ENCODE assay signal across 8 cellular contexts in the genomic region with DNA sequence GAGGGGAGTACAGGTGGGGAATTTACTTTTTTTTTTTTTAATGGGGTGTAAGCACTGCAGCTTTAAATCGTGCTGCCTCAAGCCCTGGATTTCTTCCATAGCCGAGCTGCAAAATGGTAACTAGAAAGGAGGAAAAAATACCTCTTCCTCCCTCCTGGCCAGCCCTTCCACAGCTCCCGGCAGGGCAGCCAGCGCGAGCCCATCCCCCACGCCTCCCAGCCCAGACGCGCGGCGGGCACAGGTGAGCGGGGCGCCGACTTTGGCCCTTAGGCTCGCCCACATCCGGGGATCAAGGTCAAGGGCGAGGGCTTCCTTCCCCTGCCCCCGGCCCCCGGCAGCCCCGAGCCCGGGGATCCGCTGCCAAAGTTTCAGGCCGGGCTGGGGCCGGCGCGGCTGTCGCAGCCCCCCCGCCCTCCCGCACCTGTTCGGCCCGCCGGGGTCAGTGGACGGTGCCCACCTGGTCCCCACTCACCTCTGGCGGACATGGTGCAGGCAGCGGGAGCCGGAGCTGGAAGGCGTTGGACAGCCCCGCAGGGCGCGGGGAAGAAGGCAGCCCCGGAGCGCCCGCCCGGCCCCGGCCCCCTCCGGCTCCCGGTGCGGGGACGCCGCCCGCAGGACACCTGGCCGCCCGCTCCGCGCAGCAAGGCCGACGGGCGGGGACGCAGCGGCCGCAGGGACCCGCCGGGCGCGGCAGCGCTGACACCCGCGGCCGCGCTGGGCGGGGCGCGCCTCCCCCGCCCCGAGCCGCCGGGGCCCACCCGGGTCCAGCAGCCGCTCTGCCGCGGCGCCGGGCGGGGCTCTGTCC. TPM values are rescaled to one million over a fixed set of nuclear protein-coding genes. Genes with fewer than 3 reads are reported as not detected.
DNase-seq lines count a peak whose midpoint lies in the region; ATAC-seq and TF ChIP-seq lines count a peak whose summit lies in the region.

No MANE protein-coding gene starts in this region.

- POLR2A ChIA-PET in CD8-positive, alpha-beta memory T cell (lab: Charles Lee) = no interaction called here

- H3K9me3 Mint-ChIP-seq in CD8-positive, alpha-beta memory T cell = no peaks in the 10 kb centered on the region
- no peaks in the 10 kb centered on the region for H3K9me3 Mint-ChIP-seq in activated naive CD8-positive, alpha-beta T cell (ENCODE audit: low read depth)

- H3K4me1 ChIP-seq in CD8-positive, alpha-beta memory T cell (ENCODE audit: insufficient read depth, low read length) = peaks cover 14% of the 10 kb centered on the region
- H3K4me1 ChIP-seq in left ventricle myocardium inferior = peaks cover 59% of the 10 kb centered on the region

- no peaks in the 10 kb centered on the region for H3K36me3 ChIP-seq in CD8-positive, alpha-beta memory T cell (ENCODE audit: insufficient read depth, low read length)
- no peaks in the 10 kb centered on the region for H3K36me3 ChIP-seq in left ventricle myocardium inferior

- CTCF ChIA-PET in CD8-positive, alpha-beta memory T cell (lab: Charles Lee) = no interaction called here

- H3K4me3 Mint-ChIP-seq in CD8-positive, alpha-beta memory T cell = peak overlapping the region; percentile 69 to 87 (median 78)
- peak overlapping the region; percentile 86 for H3K4me3 Mint-ChIP-seq in activated naive CD8-positive, alpha-beta T cell

- H3K27me3 Mint-ChIP-seq in CD8-positive, alpha-beta memory T cell = peaks cover 19 to 23% of the 10 kb centered on the region in 2 donors
- H3K27me3 Mint-ChIP-seq in activated naive CD8-positive, alpha-beta T cell = peaks cover 25% of the 10 kb centered on the region

- DNase-seq in CD8-positive, alpha-beta memory T cell = peak in 4 of 5 donors; percentile 2 to 47 (median 7)
- DNase-seq in left ventricle myocardium inferior (peak; percentile 43), retinal pigment epithelial cell (ENCODE audit: low read depth) (no peak), UCSD-AML1 (lab: John Stamatoyannopoulos, UW; ENCODE audit: unreplicated experiment) (no peak), DMS79 (lab: John Stamatoyannopoulos, UW) (no peak), NCI-H526 treated with DMSO at 0.1 percent for 48 hours (lab: John Stamatoyannopoulos, UW) (no peak)

- TF ChIP-seq CTCF in left ventricle myocardium inferior (IDR thresholded peaks at IDR 0.05; ENCODE audit: borderline replicate concordance) = no peak
- no peak for TF ChIP-seq CTCF in retinal pigment epithelial cell (conservative IDR thresholded peaks at IDR 0.05; ENCODE audit: low read depth, low read length)

- H3K36me3 Mint-ChIP-seq in CD8-positive, alpha-beta memory T cell = no peaks in the 10 kb centered on the region
- H3K36me3 Mint-ChIP-seq in activated naive CD8-positive, alpha-beta T cell = peaks cover 2% of the 10 kb centered on the region

- H3K4me1 Mint-ChIP-seq in CD8-positive, alpha-beta memory T cell = peaks cover 18 to 26% (median 20%) of the 10 kb centered on the region in 3 donors
- H3K4me1 Mint-ChIP-seq in activated naive CD8-positive, alpha-beta T cell (ENCODE audit: low read depth) = peaks cover 12% of the 10 kb centered on the region

- H3K27ac ChIP-seq in CD8-positive, alpha-beta memory T cell (ENCODE audit: low read depth, low read length) = no peak overlapping the region
- peak overlapping the region; percentile 93 for H3K27ac ChIP-seq in left ventricle myocardium inferior (replicated peaks)

- H3K4me3 ChIP-seq in CD8-positive, alpha-beta memory T cell (ENCODE audit: low read length) = peak overlapping the region; percentile 38
- H3K4me3 ChIP-seq in left ventricle myocardium inferior (peak overlapping the region; percentile 85), retinal pigment epithelial cell (ENCODE audit: low read length) (peak overlapping the region; percentile 62)

- H3K27me3 ChIP-seq in CD8-positive, alpha-beta memory T cell (ENCODE audit: insufficient read depth, low read length, poor library complexity, severe bottlenecking) = peaks cover 13% of the 10 kb centered on the region
- no peaks in the 10 kb centered on the region for H3K27me3 ChIP-seq in left ventricle myocardium inferior (ENCODE audit: low read depth)

- peak overlapping the region in 1 of 8 donors; percentile 81 for H3K27ac Mint-ChIP-seq in CD8-positive, alpha-beta memory T cell
- no peak overlapping the region for H3K27ac Mint-ChIP-seq in activated naive CD8-positive, alpha-beta T cell

- H3K9me3 ChIP-seq in CD8-positive, alpha-beta memory T cell (ENCODE audit: low read length) = no peaks in the 10 kb centered on the region
- no peaks in the 10 kb centered on the region for H3K9me3 ChIP-seq in left ventricle myocardium inferior (replicated peaks)

- intact Hi-C loops in left ventricle myocardium inferior (cut with micrococcal nuclease) = loop anchor here (10.0 kb wide), 1 partner anchor 53 kb away; no protein-coding TSS in a partner anchor

- ATAC-seq in HG03354 (IDR thresholded peaks at IDR 0.05; ENCODE audit: poor library complexity, severe bottlenecking, unreplicated experiment) = peak; percentile 53

RNA-seq across cellular contexts. Expression of gene FHIP2A, which starts 53.8 kb away (rescaled TPM):
- total RNA-seq in CD8-positive, alpha-beta memory T cell = 10 to 100 TPM; 20.0 to 23.2 TPM
- 11.6 TPM for polyA plus RNA-seq in CD8-positive, alpha-beta memory T cell
- 26.6 TPM for total RNA-seq in left ventricle myocardium inferior

Comparison
In these comparisons a context has a peak if more than half of its experiments do, and no peak if none do; other contexts are left out.
1. DNase-seq: peak in CD8-positive, alpha-beta memory T cell (4 of 5) and left ventricle myocardium inferior (single experiment); none in retinal pigment epithelial cell (single experiment), UCSD-AML1 (single experiment), DMS79 (single experiment) and NCI-H526 treated with DMSO at 0.1 percent for 48 hours (single experiment).
2. Peak in every context shown above with its lines, with median percentiles within 50 percentile points of each other: H3K4me3 ChIP-seq.